ENCODE assay signal across 15 cellular contexts in genomic region chr1:150528997-150529396, GRCh38.
DNase-seq lines count a peak whose midpoint lies in the region; ATAC-seq and TF ChIP-seq lines count a peak whose summit lies in the region.
"Had no signal": no experiment of that assay in that cellular context is flagged by ENCODE, and none has a peak within 500 bp of the region (broad histone marks: within the 10 kb centered on the region; RNA-seq: fewer than 3 reads in every experiment).

No MANE protein-coding gene starts in this region.

- H3K36me3 ChIP-seq in RWPE2 (ENCODE audit: low read depth) = no peaks in the 10 kb centered on the region
- H3K36me3 ChIP-seq: heart left ventricle had no signal

- H3K4me3 Mint-ChIP-seq in nephron progenitor cell = no peak overlapping the region
- no peak overlapping the region for H3K4me3 Mint-ChIP-seq in T-helper 2 cell treated with Interferon-gamma antibody and Interleukin-4, amounts not matched to agents 5 μg/mL and 100 μg/mL, for 36 hours
- H3K4me3 Mint-ChIP-seq: activated naive CD8-positive, alpha-beta T cell treated with anti-CD3 and anti-CD28 coated beads, Interleukin-2, amount 10 ng/mL, durations not matched to agents 7 days and 5 days; T-helper 1 cell treated with Interleukin-12 subunit alpha and Interleukin-12 subunit beta and Interleukin-4 antibody, amounts not matched to agents 30 μg/mL and 1 μg/mL, for 36 hours had no signal

- no peaks in the 10 kb centered on the region for H3K36me3 Mint-ChIP-seq in nephron progenitor cell (ENCODE audit: low read depth)
- H3K36me3 Mint-ChIP-seq in T-helper 2 cell treated with Interferon-gamma antibody and Interleukin-4, amounts not matched to agents 5 μg/mL and 100 μg/mL, for 36 hours (ENCODE audit: low read depth) = no peaks in the 10 kb centered on the region
- H3K36me3 Mint-ChIP-seq: activated naive CD8-positive, alpha-beta T cell treated with anti-CD3 and anti-CD28 coated beads, Interleukin-2, amount 10 ng/mL, durations not matched to agents 7 days and 5 days had no signal

- H3K4me3 ChIP-seq in RWPE2 (ENCODE audit: severe bottlenecking) (no peak overlapping the region), fibroblast of mammary gland (ENCODE audit: control insufficient read depth, low read depth, low read length) (no peak overlapping the region)
- H3K4me3 ChIP-seq: heart left ventricle had no signal

- no peaks in the 10 kb centered on the region for H3K27me3 Mint-ChIP-seq in nephron progenitor cell (ENCODE audit: low read depth, poor library complexity)
- no peaks in the 10 kb centered on the region for H3K27me3 Mint-ChIP-seq in T-helper 2 cell treated with Interferon-gamma antibody and Interleukin-4, amounts not matched to agents 5 μg/mL and 100 μg/mL, for 36 hours (ENCODE audit: low read depth)

- no peak overlapping the region for H3K27ac ChIP-seq in RWPE2 (ENCODE audit: poor library complexity, severe bottlenecking)

- peak; percentile 44; the same call in 2 of the 3 replicates for ATAC-seq in RWPE2 (ENCODE audit: low read depth)
- no peak for ATAC-seq in GM19023 (IDR thresholded peaks at IDR 0.05; ENCODE audit: unreplicated experiment)

- no peak for TF ChIP-seq CTCF in RWPE2 (IDR thresholded peaks at IDR 0.05; ENCODE audit: poor library complexity, severe bottlenecking)
- no peak for TF ChIP-seq CTCF in fibroblast of mammary gland (conservative IDR thresholded peaks at IDR 0.05; ENCODE audit: control insufficient read depth, insufficient read depth, low read depth, low read length)
- TF ChIP-seq CTCF in nephron progenitor cell (IDR thresholded peaks at IDR 0.05) = no peak

- peak overlapping the region; percentile 57 for H3K27ac Mint-ChIP-seq in nephron progenitor cell
- no peak overlapping the region for H3K27ac Mint-ChIP-seq in T-helper 2 cell treated with Interferon-gamma antibody and Interleukin-4, amounts not matched to agents 5 μg/mL and 100 μg/mL, for 36 hours
- H3K27ac Mint-ChIP-seq: activated naive CD8-positive, alpha-beta T cell treated with anti-CD3 and anti-CD28 coated beads, Interleukin-2, amount 10 ng/mL, durations not matched to agents 7 days and 5 days; T-helper 1 cell treated with Interleukin-12 subunit alpha and Interleukin-12 subunit beta and Interleukin-4 antibody, amounts not matched to agents 30 μg/mL and 1 μg/mL, for 36 hours had no signal

- DNase-seq in EL (peak; percentile 57), RWPE2 (ENCODE audit: low spot score) (no peak), fibroblast of mammary gland (ENCODE audit: low read depth) (peak; percentile 92), nephron progenitor cell (no peak), NCI-H187 treated with DMSO at 0.1 percent for 48 hours (lab: John Stamatoyannopoulos, UW) (no peak), DMS153 (lab: John Stamatoyannopoulos, UW) (no peak)
- DNase-seq in T-helper 2 cell treated with Interferon-gamma antibody and Interleukin-4, amounts not matched to agents 5 μg/mL and 100 μg/mL, for 36 hours (ENCODE audit: low spot score) = no peak
- DNase-seq: activated CD8-positive, alpha-beta memory T cell treated with anti-CD3 and anti-CD28 coated beads for 24 hours; activated naive CD8-positive, alpha-beta T cell treated with anti-CD3 and anti-CD28 coated beads, Interleukin-2, amount 10 ng/mL, durations not matched to agents 7 days and 5 days; C1 segment of cervical spinal cord; heart left ventricle; MV-4-11; NK-92 treated with Interleukin-12 subunit alpha and Interleukin-12 subunit beta, amount 100 ng/mL, for 24 hours had no signal

- no peaks in the 10 kb centered on the region for H3K9me3 Mint-ChIP-seq in nephron progenitor cell
- H3K9me3 Mint-ChIP-seq in T-helper 2 cell treated with Interferon-gamma antibody and Interleukin-4, amounts not matched to agents 5 μg/mL and 100 μg/mL, for 36 hours = no peaks in the 10 kb centered on the region
- H3K9me3 Mint-ChIP-seq: activated naive CD8-positive, alpha-beta T cell treated with anti-CD3 and anti-CD28 coated beads, Interleukin-2, amount 10 ng/mL, durations not matched to agents 7 days and 5 days; T-helper 1 cell treated with Interleukin-12 subunit alpha and Interleukin-12 subunit beta and Interleukin-4 antibody, amounts not matched to agents 30 μg/mL and 1 μg/mL, for 36 hours had no signal

- H3K4me1 ChIP-seq in RWPE2 (ENCODE audit: insufficient read depth, poor library complexity, severe bottlenecking) = peaks cover 7% of the 10 kb centered on the region

- H3K4me1 Mint-ChIP-seq in nephron progenitor cell = peaks cover 27% of the 10 kb centered on the region
- peaks cover 3% of the 10 kb centered on the region for H3K4me1 Mint-ChIP-seq in T-helper 2 cell treated with Interferon-gamma antibody and Interleukin-4, amounts not matched to agents 5 μg/mL and 100 μg/mL, for 36 hours (ENCODE audit: low read depth)

- no peaks in the 10 kb centered on the region for H3K9me3 ChIP-seq in RWPE2 (ENCODE audit: severe bottlenecking)
- H3K9me3 ChIP-seq: heart left ventricle had no signal

- no peaks in the 10 kb centered on the region for H3K27me3 ChIP-seq in RWPE2 (ENCODE audit: insufficient read depth, poor library complexity, severe bottlenecking)
- H3K27me3 ChIP-seq: heart left ventricle had no signal

Comparison
In these comparisons a context has a peak if more than half of its experiments do, and no peak if none do; other contexts are left out.
1. DNase-seq: peak in EL (single experiment) and fibroblast of mammary gland (single experiment); none in RWPE2 (single experiment), nephron progenitor cell (single experiment), NCI-H187 treated with DMSO at 0.1 percent for 48 hours (single experiment), T-helper 2 cell treated with Interferon-gamma antibody and Interleukin-4, amounts not matched to agents 5 μg/mL and 100 μg/mL, for 36 hours (single experiment) and DMS153 (single experiment).